In genomic region chr19:37886571-37886970, GRCh38 we compare ENCODE assay signal across 39 cellular contexts. TPM values are rescaled to one million over a fixed set of nuclear protein-coding genes. Genes with fewer than 3 reads are reported as not detected.
"Had no signal": no experiment of that assay in that cellular context is flagged by ENCODE, and none has a peak within 500 bp of the region (broad histone marks: within the 10 kb centered on the region; RNA-seq: fewer than 3 reads in every experiment).

No MANE protein-coding gene starts in this region.

- H3K4me1 ChIP-seq: adrenal gland, ascending aorta, body of pancreas, breast epithelium had no signal

- H3K36me3 ChIP-seq: adrenal gland, ascending aorta, brain microvascular endothelial cell, breast epithelium, cardiac muscle cell had no signal

- H3K9me3 ChIP-seq: adrenal gland, body of pancreas had no signal

- DNase-seq: activated effector memory CD4-positive, alpha-beta T cell treated with anti-CD3 and anti-CD28 coated beads, Interleukin-2, amount 50 U/mL, for 16 hours; activated effector memory CD4-positive, alpha-beta T cell treated with Interleukin-2 at 50 U/mL for 16 hours; activated gamma-delta T cell; activated gamma-delta T cell treated with Interleukin-2 at 50 U/mL for 16 hours; activated naive CD4-positive, alpha-beta T cell; activated naive CD4-positive, alpha-beta T cell treated with anti-CD3 and anti-CD28 coated beads for 36 hours; activated naive CD4-positive, alpha-beta T cell treated with anti-CD3 and anti-CD28 coated beads, Interleukin-2, amount 10 ng/mL, durations not matched to agents 7 days and 5 days; activated naive CD4-positive, alpha-beta T cell treated with anti-CD3 and anti-CD28 coated beads, Interleukin-2, amount 50 U/mL, for 16 hours; activated naive CD4-positive, alpha-beta T cell treated with Interleukin-2 at 50 U/mL for 16 hours; activated naive CD8-positive, alpha-beta T cell treated with anti-CD3 and anti-CD28 coated beads for 36 hours; activated naive CD8-positive, alpha-beta T cell treated with anti-CD3 and anti-CD28 coated beads, Interleukin-2, amount 10 ng/mL, durations not matched to agents 7 days and 5 days; activated naive CD8-positive, alpha-beta T cell treated with anti-CD3 and anti-CD28 coated beads, Interleukin-2, amount 50 U/mL, for 24 hours; activated T-cell treated with anti-CD3 and anti-CD28 coated beads, Interleukin-2, amount 50 U/mL, for 1 hour; activated T-cell treated with anti-CD3 and anti-CD28 coated beads, Interleukin-2, amount 50 U/mL, for 24 hours; activated T-cell treated with anti-CD3 and anti-CD28 coated beads, Interleukin-2, amount 50 U/mL, for 4 hours; activated T-cell treated with anti-CD3 and anti-CD28 coated beads, Interleukin-2, amount 50 U/mL, for 48 hours; activated T-cell treated with anti-CD3 and anti-CD28 coated beads, Interleukin-2, amount 50 U/mL, for 72 hours; adrenal gland; amniotic stem cell; amygdala; anterior cingulate cortex; aorta; body of pancreas; brain microvascular endothelial cell; caudate nucleus; central memory CD4-positive, alpha-beta T cell; cerebellar nuclear complex had no signal

- H3K27me3 ChIP-seq: adrenal gland, ascending aorta, body of pancreas, breast epithelium, cardiac muscle cell had no signal

- H3K27ac ChIP-seq: adrenal gland, ascending aorta, body of pancreas, brain microvascular endothelial cell, breast epithelium, cardiac muscle cell had no signal

- H3K4me3 ChIP-seq: adrenal gland, ascending aorta, body of pancreas, breast epithelium, cardiac muscle cell had no signal

RNA-seq across cellular contexts. Expression of gene WDR87, which starts 19.8 kb away (rescaled TPM):
- total RNA-seq: activated naive CD4-positive, alpha-beta T cell treated with anti-CD3 and anti-CD28 coated beads for 36 hours; activated naive CD4-positive, alpha-beta T cell treated with anti-CD3 and anti-CD28 coated beads, Interleukin-2, amount 50 U/mL, for 72 hours; activated naive CD8-positive, alpha-beta T cell treated with anti-CD3 and anti-CD28 coated beads for 36 hours; activated naive CD8-positive, alpha-beta T cell treated with anti-CD3 and anti-CD28 coated beads, Interleukin-2, amount 10 ng/mL, durations not matched to agents 7 days and 5 days; activated T-cell treated with anti-CD3 and anti-CD28 coated beads, Interleukin-2, amount 50 U/mL, for 4 hours; activated T-cell treated with anti-CD3 and anti-CD28 coated beads, Interleukin-2, amount 50 U/mL, for 72 hours; activated T-helper 1 cell treated with anti-CD3 and anti-CD28 coated beads, Interleukin-12 subunit alpha, Interleukin-12 subunit beta, Interleukin-2, Interleukin-4 antibody, amounts not matched to agents 30 ng/mL and 10 ng/mL and 1 ng/mL, durations not matched to agents 14 hours and 24 hours and 36 hours; activated T-helper 17 cell treated with anti-CD3 and anti-CD28 coated beads, Interleukin-2, amount 50 U/mL, for 72 hours; activated T-helper 2 cell treated with anti-CD3 and anti-CD28 coated beads, Interferon-gamma antibody, Interleukin-2, Interleukin-4, amounts not matched to agents 10 μg/mL and 5 μg/mL and 100 μg/mL, durations not matched to agents 14 hours and 24 hours and 36 hours; adrenal gland; aorta; ascending aorta; astrocyte; body of pancreas; breast epithelium; bronchial epithelial cell; cardiac muscle cell; cardiac septum; cerebellum; chondrocyte had no signal
